8 cellular contexts compared by ENCODE assay signal in genomic region chr17:57902800-57903759, GRCh38. TPM values are rescaled to one million over a fixed set of nuclear protein-coding genes. Genes with fewer than 3 reads are reported as not detected.
DNase-seq lines count a peak whose midpoint lies in the region; ATAC-seq, FAIRE-seq and TF ChIP-seq lines count a peak whose summit lies in the region.

No MANE protein-coding gene starts in this region.

- no peak for DNase-seq in activated naive CD4-positive, alpha-beta T cell treated with anti-CD3 and anti-CD28 coated beads, Interleukin-2, amount 50 U/mL, for 72 hours (ENCODE audit: low spot score in 2 of 2)
- DNase-seq in activated naive CD4-positive, alpha-beta T cell treated with anti-CD3 and anti-CD28 coated beads for 36 hours: no peak
- DNase-seq in NCI-H2196 (lab: John Stamatoyannopoulos, UW; ENCODE audit: unreplicated experiment) (peak; percentile 93), anterior cingulate cortex (lab: John Stamatoyannopoulos, UW) (peak in 51 of 58 donors; percentile 30 to 90 (median 74)), keratinocyte (ENCODE audit: low read depth, low spot score) (peak; percentile 82), NCI-H446 treated with DMSO at 0.1 percent for 48 hours (lab: John Stamatoyannopoulos, UW) (no peak)
- DNase-seq in stimulated activated naive B cell treated with anti-CD40 and anti-IgM and Interleukin-4, amounts not matched to agents 10 μg/mL and 1 μg/mL and 100 μg/mL, for 72 hours: peak; percentile 38

- peak overlapping the region; percentile 7 for H2AFZ ChIP-seq in keratinocyte (ENCODE audit: control insufficient read depth, low read length)

- no peak for TF ChIP-seq CTCF in keratinocyte (optimal IDR thresholded peaks at IDR 0.05 in 1 of 3, IDR thresholded peaks at IDR 0.05 in 1 of 3, conservative IDR thresholded peaks at IDR 0.05 in 1 of 3; ENCODE audit: extremely low read depth in 1 of 3, insufficient read depth in 2 of 3, low read length in 3 of 3)

- no peaks in the 10 kb centered on the region for H3K9me3 ChIP-seq in keratinocyte (ENCODE audit: control insufficient read depth, low read depth, low read length)

- intact Hi-C loops in activated naive CD4-positive, alpha-beta T cell treated with anti-CD3 and anti-CD28 coated beads for 36 hours (cut with micrococcal nuclease): no loop called here

- H3K79me2 ChIP-seq in keratinocyte (ENCODE audit: control insufficient read depth, insufficient read depth, low read length): peaks cover 2% of the 10 kb centered on the region

- CTCF ChIA-PET in activated naive CD4-positive, alpha-beta T cell treated with anti-CD3 and anti-CD28 coated beads for 36 hours (lab: Charles Lee): interaction anchor here (0.5 to 0.9 kb wide), 2 partner anchors 14 to 93 kb away, joined by 5 read pairs; no protein-coding TSS in a partner anchor

- H3K9me3 Mint-ChIP-seq in activated naive CD4-positive, alpha-beta T cell treated with anti-CD3 and anti-CD28 coated beads, Interleukin-2, amount 50 U/mL, for 72 hours: no peaks in the 10 kb centered on the region
- H3K9me3 Mint-ChIP-seq in activated naive CD4-positive, alpha-beta T cell treated with anti-CD3 and anti-CD28 coated beads for 36 hours: no peaks in the 10 kb centered on the region
- H3K9me3 Mint-ChIP-seq in stimulated activated naive B cell treated with anti-CD40 and anti-IgM and Interleukin-4, amounts not matched to agents 10 μg/mL and 1 μg/mL and 100 μg/mL, for 72 hours: no peaks in the 10 kb centered on the region

- dilution Hi-C loops in keratinocyte (cut with MboI; ENCODE audit: extremely low pct_ligation_motif_present, low sequenced_read_pairs): no loop called here

- H3K27ac ChIP-seq in keratinocyte (ENCODE audit: control insufficient read depth, insufficient read depth, low read length): peak overlapping the region; percentile 86

- H3K27me3 ChIP-seq in keratinocyte (ENCODE audit: control insufficient read depth, extremely low read depth, insufficient read depth, low read length): no peaks in the 10 kb centered on the region

- H4K20me1 ChIP-seq in keratinocyte (ENCODE audit: control insufficient read depth, extremely low read depth, insufficient read depth, low read length): no peaks in the 10 kb centered on the region

- H3K9me1 ChIP-seq in keratinocyte (ENCODE audit: control insufficient read depth, extremely low read depth, insufficient read depth, low read length): no peaks in the 10 kb centered on the region

- FAIRE-seq in keratinocyte (lab: Jason Lieb, UNC): peak; percentile 82

- peak overlapping the region; percentile 18 for H3K9ac ChIP-seq in keratinocyte (ENCODE audit: control insufficient read depth, extremely low read depth, insufficient read depth, low read length)

- H3K4me1 Mint-ChIP-seq in activated naive CD4-positive, alpha-beta T cell treated with anti-CD3 and anti-CD28 coated beads for 36 hours (ENCODE audit: low read depth): peaks cover 4% of the 10 kb centered on the region
- peaks cover 41 to 54% of the 10 kb centered on the region in 2 donors for H3K4me1 Mint-ChIP-seq in stimulated activated naive B cell treated with anti-CD40 and anti-IgM and Interleukin-4, amounts not matched to agents 10 μg/mL and 1 μg/mL and 100 μg/mL, for 72 hours

- no peak overlapping the region for H3K4me3 Mint-ChIP-seq in activated naive CD4-positive, alpha-beta T cell treated with anti-CD3 and anti-CD28 coated beads for 36 hours
- H3K4me3 Mint-ChIP-seq in stimulated activated naive B cell treated with anti-CD40 and anti-IgM and Interleukin-4, amounts not matched to agents 10 μg/mL and 1 μg/mL and 100 μg/mL, for 72 hours: peak overlapping the region; percentile 5 to 29

- peak overlapping the region; percentile 61 for H3K4me2 ChIP-seq in keratinocyte (ENCODE audit: control insufficient read depth, extremely low read depth, insufficient read depth, low read depth, low read length)

- H3K27me3 Mint-ChIP-seq in activated naive CD4-positive, alpha-beta T cell treated with anti-CD3 and anti-CD28 coated beads for 36 hours (ENCODE audit: low read depth): no peaks in the 10 kb centered on the region
- peaks cover 32 to 55% of the 10 kb centered on the region in 2 donors for H3K27me3 Mint-ChIP-seq in stimulated activated naive B cell treated with anti-CD40 and anti-IgM and Interleukin-4, amounts not matched to agents 10 μg/mL and 1 μg/mL and 100 μg/mL, for 72 hours

- H3K4me3 ChIP-seq in keratinocyte (ENCODE audit: control insufficient read depth in 2 of 3, extremely low read depth in 1 of 3, insufficient read depth in 2 of 3, low read depth in 1 of 3, low read length in 3 of 3): no peak overlapping the region

- ATAC-seq in activated naive CD4-positive, alpha-beta T cell treated with anti-CD3 and anti-CD28 coated beads, Interleukin-2, amount 50 U/mL, for 72 hours: peak; percentile 3 to 77
- peak; percentile 47 for ATAC-seq in HG03039 (IDR thresholded peaks at IDR 0.05; ENCODE audit: unreplicated experiment)
- peak; percentile 59 to 76 for ATAC-seq in stimulated activated naive B cell treated with anti-CD40 and anti-IgM and Interleukin-4, amounts not matched to agents 10 μg/mL and 1 μg/mL and 100 μg/mL, for 72 hours (replicated peaks)

- peaks cover 71% of the 10 kb centered on the region for H3K4me1 ChIP-seq in keratinocyte (ENCODE audit: control insufficient read depth, extremely low read depth, insufficient read depth, low read length)

- no peaks in the 10 kb centered on the region for H3K36me3 Mint-ChIP-seq in activated naive CD4-positive, alpha-beta T cell treated with anti-CD3 and anti-CD28 coated beads, Interleukin-2, amount 50 U/mL, for 72 hours
- no peaks in the 10 kb centered on the region for H3K36me3 Mint-ChIP-seq in activated naive CD4-positive, alpha-beta T cell treated with anti-CD3 and anti-CD28 coated beads for 36 hours (ENCODE audit: low read depth)
- no peaks in the 10 kb centered on the region for H3K36me3 Mint-ChIP-seq in stimulated activated naive B cell treated with anti-CD40 and anti-IgM and Interleukin-4, amounts not matched to agents 10 μg/mL and 1 μg/mL and 100 μg/mL, for 72 hours

- peak overlapping the region in 1 of 2 donors; percentile 22 for H3K27ac Mint-ChIP-seq in activated naive CD4-positive, alpha-beta T cell treated with anti-CD3 and anti-CD28 coated beads, Interleukin-2, amount 50 U/mL, for 72 hours
- no peak overlapping the region for H3K27ac Mint-ChIP-seq in activated naive CD4-positive, alpha-beta T cell treated with anti-CD3 and anti-CD28 coated beads for 36 hours
- H3K27ac Mint-ChIP-seq in stimulated activated naive B cell treated with anti-CD40 and anti-IgM and Interleukin-4, amounts not matched to agents 10 μg/mL and 1 μg/mL and 100 μg/mL, for 72 hours: peak overlapping the region; percentile 73

- H3K36me3 ChIP-seq in keratinocyte (ENCODE audit: control insufficient read depth in 2 of 2, extremely low read depth in 1 of 2, insufficient read depth in 2 of 2, low read length in 2 of 2): no peaks in the 10 kb centered on the region

RNA-seq across cellular contexts. Expression of gene CUEDC1, which starts 52.1 kb away (rescaled TPM):
- under 1 TPM in 1 of 2 donors, not detected in 1; 0.84 TPM for total RNA-seq in activated naive CD4-positive, alpha-beta T cell treated with anti-CD3 and anti-CD28 coated beads, Interleukin-2, amount 50 U/mL, for 72 hours
- under 1 TPM; 0.47 to 0.69 TPM for total RNA-seq in activated naive CD4-positive, alpha-beta T cell treated with anti-CD3 and anti-CD28 coated beads for 36 hours
- polyA plus RNA-seq in keratinocyte: 12.9 to 18.7 TPM (median 14.4 TPM) in 3 replicates
- polyA plus RNA-seq in keratinocyte (2011; ENCODE audit: low read depth): 3.6 TPM
- 11.2 and 13.6 TPM in 2 replicates for polyA plus RNA-seq in keratinocyte (2011; cell fraction: cytosol; rRNA removed)
- 31.3 and 40.1 TPM in 2 replicates for polyA plus RNA-seq in keratinocyte (2011; cell fraction: nucleus; rRNA removed)
- polyA plus RNA-seq in keratinocyte (2012; ENCODE audit: low replicate concordance): 6.4 and 19.7 TPM in 2 replicates
- 13.5 to 25.5 TPM (median 14.4 TPM) in 3 replicates for polyA minus RNA-seq in keratinocyte
- polyA minus RNA-seq in keratinocyte (2011; cell fraction: cytosol; rRNA and poly(A)+ RNA removed): 18.4 TPM
- polyA minus RNA-seq in keratinocyte (2011; cell fraction: nucleus; rRNA and poly(A)+ RNA removed): 13.1 and 14.2 TPM in 2 replicates

RNA-seq across cellular contexts. Expression of gene MRPS23, which starts 53.2 kb away (rescaled TPM):
- 10 to 100 TPM; 43.1 to 57.7 TPM for total RNA-seq in activated naive CD4-positive, alpha-beta T cell treated with anti-CD3 and anti-CD28 coated beads, Interleukin-2, amount 50 U/mL, for 72 hours
- 10 to 100 TPM; 57.5 to 59.1 TPM for total RNA-seq in activated naive CD4-positive, alpha-beta T cell treated with anti-CD3 and anti-CD28 coated beads for 36 hours
- 52.8 to 60.2 TPM (median 57.3 TPM) in 3 replicates for polyA plus RNA-seq in keratinocyte
- 45.1 TPM for polyA plus RNA-seq in keratinocyte (2011; ENCODE audit: low read depth)
- polyA plus RNA-seq in keratinocyte (2011; cell fraction: cytosol; rRNA removed): 28.0 and 33.1 TPM in 2 replicates
- 17.3 and 32.0 TPM in 2 replicates for polyA plus RNA-seq in keratinocyte (2011; cell fraction: nucleus; rRNA removed)
- 52.4 and 69.6 TPM in 2 replicates for polyA plus RNA-seq in keratinocyte (2012; ENCODE audit: low replicate concordance)
- polyA minus RNA-seq in keratinocyte: 16.7 to 24.3 TPM (median 24.0 TPM) in 3 replicates
- polyA minus RNA-seq in keratinocyte (2011; cell fraction: cytosol; rRNA and poly(A)+ RNA removed): 39.9 TPM
- 4.7 and 8.2 TPM in 2 replicates for polyA minus RNA-seq in keratinocyte (2011; cell fraction: nucleus; rRNA and poly(A)+ RNA removed)

Comparison
In these comparisons a context has a peak if more than half of its experiments do, and no peak if none do; other contexts are left out.
1. DNase-seq: peak in NCI-H2196 (single experiment), anterior cingulate cortex (51 of 58), keratinocyte (single experiment) and stimulated activated naive B cell treated with anti-CD40 and anti-IgM and Interleukin-4, amounts not matched to agents 10 μg/mL and 1 μg/mL and 100 μg/mL, for 72 hours (single experiment); none in activated naive CD4-positive, alpha-beta T cell treated with anti-CD3 and anti-CD28 coated beads, Interleukin-2, amount 50 U/mL, for 72 hours (0 of 2), activated naive CD4-positive, alpha-beta T cell treated with anti-CD3 and anti-CD28 coated beads for 36 hours (single experiment) and NCI-H446 treated with DMSO at 0.1 percent for 48 hours (single experiment).
2. Peak in every context shown above with its lines, with median percentiles within 50 percentile points of each other: ATAC-seq.